15 cellular contexts compared by ENCODE assay signal in the genomic region with DNA sequence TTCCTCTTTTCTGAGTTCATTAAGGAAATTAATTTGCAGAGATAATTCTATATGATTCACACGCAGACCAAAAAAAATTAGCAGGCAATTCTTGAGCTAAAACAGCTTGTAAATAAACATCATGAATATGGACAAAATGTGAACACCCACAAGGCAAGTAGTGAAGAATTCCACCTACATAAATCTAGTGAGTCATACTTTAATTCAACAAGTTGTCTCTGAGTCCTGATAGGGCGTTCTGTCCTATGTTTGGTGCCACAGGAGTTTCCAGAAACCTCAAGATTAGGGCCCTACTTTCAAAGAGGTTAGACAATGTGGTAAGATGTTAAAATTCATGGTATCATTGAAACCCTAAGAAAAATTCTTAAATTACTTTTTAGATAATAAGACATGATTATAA.
DNase-seq lines count a peak whose midpoint lies in the region; FAIRE-seq and TF ChIP-seq lines count a peak whose summit lies in the region.
"Had no signal": no experiment of that assay in that cellular context is flagged by ENCODE, and none has a peak within 500 bp of the region (broad histone marks: within the 10 kb centered on the region; RNA-seq: fewer than 3 reads in every experiment).

No MANE protein-coding gene starts in this region.

- H3K4me2 ChIP-seq in parathyroid adenoma (ENCODE audit: low read length) = no peak overlapping the region

- H3K79me2 ChIP-seq in parathyroid adenoma = peaks cover 9% of the 10 kb centered on the region

- no peak overlapping the region for H3K9ac ChIP-seq in parathyroid adenoma

- no peaks in the 10 kb centered on the region for H3K36me3 ChIP-seq in bronchial epithelial cell (ENCODE audit: control insufficient read depth, insufficient read depth, low read length)
- H3K36me3 ChIP-seq in parathyroid adenoma (ENCODE audit: control insufficient read depth, insufficient read depth, low read length) = no peaks in the 10 kb centered on the region

- peaks cover 55% of the 10 kb centered on the region for H3K4me1 ChIP-seq in parathyroid adenoma

- no peak overlapping the region for H2AFZ ChIP-seq in parathyroid adenoma

- H3K4me3 ChIP-seq in bronchial epithelial cell (ENCODE audit: low read depth, low read length) (no peak overlapping the region), parathyroid adenoma (ENCODE audit: low read depth, low read length) (no peak overlapping the region)

- H3K9me3 ChIP-seq in parathyroid adenoma (ENCODE audit: control insufficient read depth, low read length) = no peaks in the 10 kb centered on the region

- peak overlapping the region; percentile 97 for H3K27ac ChIP-seq in parathyroid adenoma

- no peak for FAIRE-seq in bronchial epithelial cell (lab: Jason Lieb, UNC)
- FAIRE-seq: H1 had no signal

- TF ChIP-seq CTCF in bronchial epithelial cell (IDR thresholded peaks at IDR 0.05; ENCODE audit: insufficient read depth, low read length, severe bottlenecking) = no peak
- no peak for TF ChIP-seq CTCF in parathyroid adenoma (IDR thresholded peaks at IDR 0.05)

- H3K27me3 ChIP-seq in bronchial epithelial cell (ENCODE audit: control insufficient read depth, insufficient read depth, low read length) (no peaks in the 10 kb centered on the region), parathyroid adenoma (ENCODE audit: control insufficient read depth, insufficient read depth, low read length) (no peaks in the 10 kb centered on the region)

- DNase-seq in GM03348 (ENCODE audit: low spot score) (peak; percentile 31), M059J (ENCODE audit: low read depth) (peak; percentile 77), bronchial epithelial cell (ENCODE audit: low read depth) (peak; percentile 69), NCI-H187 treated with DMSO at 0.1 percent for 48 hours (lab: John Stamatoyannopoulos, UW) (no peak), NCI-H2196 (lab: John Stamatoyannopoulos, UW; ENCODE audit: unreplicated experiment) (no peak), DMS153 (lab: John Stamatoyannopoulos, UW) (no peak), NAMALWA (ENCODE audit: low spot score) (no peak)
- DNase-seq: C1 segment of cervical spinal cord, dermis blood vessel endothelial cell, left cardiac atrium, NCI-H1417, NCI-H510A, retina had no signal

Comparison
In these comparisons a context has a peak if more than half of its experiments do, and no peak if none do; other contexts are left out.
1. DNase-seq: peak in GM03348 (single experiment), M059J (single experiment) and bronchial epithelial cell (single experiment); none in NCI-H187 treated with DMSO at 0.1 percent for 48 hours (single experiment), NCI-H2196 (single experiment), DMS153 (single experiment) and NAMALWA (single experiment).